23 cellular contexts compared by ENCODE assay signal in the genomic region with DNA sequence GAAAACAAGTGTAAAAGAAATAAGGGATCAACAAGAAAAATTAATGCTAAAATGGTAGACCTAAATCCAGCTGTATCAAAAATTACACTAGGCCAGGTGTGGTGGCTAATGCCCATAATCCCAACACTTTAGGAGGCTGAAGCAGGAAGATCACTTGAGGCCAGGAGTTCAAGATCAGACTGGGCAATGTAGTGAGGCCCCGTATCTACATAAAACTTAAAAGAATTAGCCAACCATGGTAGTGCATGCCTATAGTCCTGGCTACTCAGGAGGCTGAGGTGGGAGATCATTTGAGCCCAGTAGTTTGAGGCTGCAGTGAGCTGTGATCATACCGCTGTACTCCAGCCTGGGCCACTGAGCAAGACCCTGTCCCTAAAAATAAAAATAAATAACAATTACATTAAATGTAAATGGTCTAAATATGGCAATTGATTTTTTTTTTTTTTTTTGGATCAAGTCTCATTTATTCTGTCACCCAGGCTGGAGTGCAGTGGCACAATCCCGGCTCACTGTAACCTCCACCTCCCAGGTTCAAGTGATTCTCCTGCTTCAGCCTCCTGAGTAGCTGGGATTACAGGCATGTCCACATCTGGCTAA. TPM values are rescaled to one million over a fixed set of nuclear protein-coding genes. Genes with fewer than 3 reads are reported as not detected.
DNase-seq lines count a peak whose midpoint lies in the region; ATAC-seq and TF ChIP-seq lines count a peak whose summit lies in the region.
"Had no signal": no experiment of that assay in that cellular context is flagged by ENCODE, and none has a peak within 500 bp of the region (broad histone marks: within the 10 kb centered on the region; RNA-seq: fewer than 3 reads in every experiment).

No MANE protein-coding gene starts in this region.

- POLR2A ChIA-PET in HEK293 (lab: Yijun Ruan, JAX) (no interaction called here), WTC11 (lab: Charles Lee) (no interaction called here)

- H3K36me3 ChIP-seq in HEK293 (ENCODE audit: control insufficient read depth in 2 of 2, insufficient read depth in 1 of 2, low read length in 2 of 2): peaks cover 19 to 39% of the 10 kb centered on the region in 2 experiments
- H3K36me3 ChIP-seq in brain microvascular endothelial cell (replicated peaks): no peaks in the 10 kb centered on the region
- H3K36me3 ChIP-seq: BE2C had no signal

- peaks cover 1% of the 10 kb centered on the region; the same call in 1 of the 2 replicates for H3K4me1 ChIP-seq in HEK293 (ENCODE audit: control insufficient read depth, insufficient read depth, low read length)
- H3K4me1 ChIP-seq: BE2C had no signal

- peaks cover 28% of the 10 kb centered on the region for H3K9me3 Mint-ChIP-seq in WTC11
- peaks cover 15% of the 10 kb centered on the region for H3K9me3 Mint-ChIP-seq in neural crest cell

- CTCF ChIA-PET in HEK293 (lab: Yijun Ruan, JAX) (interaction anchor here (0.6 to 1.1 kb wide), 4 partner anchors 139 to 687 kb away, joined by 3 to 4 read pairs (median 4); no protein-coding TSS in a partner anchor), WTC11 (lab: Charles Lee) (no interaction called here)

- no peaks in the 10 kb centered on the region for H3K27me3 ChIP-seq in brain microvascular endothelial cell (replicated peaks)
- H3K27me3 ChIP-seq: BE2C, BLaER1 had no signal

- H3K4me1 Mint-ChIP-seq in WTC11: peaks cover 34% of the 10 kb centered on the region
- peaks cover 23% of the 10 kb centered on the region for H3K4me1 Mint-ChIP-seq in neural crest cell

- in situ Hi-C loops in brain microvascular endothelial cell (cut with HindIII; ENCODE audit: low pct_ligation_motif_present, low sequenced_read_pairs): no loop called here

- H3K27me3 Mint-ChIP-seq in WTC11 (ENCODE audit: low read depth) (no peaks in the 10 kb centered on the region), neural crest cell (ENCODE audit: low read depth) (peaks cover 5% of the 10 kb centered on the region)

- H3K27ac Mint-ChIP-seq in WTC11 (no peak overlapping the region), neural crest cell (ENCODE audit: unreplicated experiment) (no peak overlapping the region)
- H3K27ac Mint-ChIP-seq: CD14-positive monocyte; CD4-positive, alpha-beta memory T cell; CD4-positive, CD25-positive, alpha-beta regulatory T cell; CD8-positive, alpha-beta memory T cell had no signal

- H3K36me3 Mint-ChIP-seq in WTC11: peaks cover 46% of the 10 kb centered on the region
- peaks cover 33% of the 10 kb centered on the region for H3K36me3 Mint-ChIP-seq in neural crest cell (ENCODE audit: low read depth)

- H3K4me3 ChIP-seq in HEK293 (ENCODE audit: low read depth, low read length) (no peak overlapping the region), brain microvascular endothelial cell (ENCODE audit: low read depth, low read length) (no peak overlapping the region)
- H3K4me3 ChIP-seq: GM12878 had no signal

- DNase-seq in WTC11 (ENCODE audit: low spot score): no peak
- DNase-seq in neural crest cell (ENCODE audit: low read depth, low spot score): no peak
- no peak for DNase-seq in activated T-cell treated with anti-CD3 and anti-CD28 coated beads for 4 hours
- DNase-seq in brain microvascular endothelial cell: no peak
- DNase-seq: 8988T; ACHN; BE2C; C1 segment of cervical spinal cord; CD4-positive, alpha-beta memory T cell; CD4-positive, CD25-positive, alpha-beta regulatory T cell; CD8-positive, alpha-beta memory T cell; COR-L47; DMS 273 treated with DMSO at 0.1 percent for 48 hours; DMS153; DMS53; DMS79; DND-41; EL; GDM1 had no signal

- no peak for TF ChIP-seq CTCF in HEK293 (tag by site-specific recombination; IDR thresholded peaks at IDR 0.05)
- no peak for TF ChIP-seq CTCF in WTC11 (IDR thresholded peaks at IDR 0.05)
- TF ChIP-seq CTCF in neural crest cell (conservative IDR thresholded peaks at IDR 0.05): no peak
- TF ChIP-seq CTCF in brain microvascular endothelial cell (IDR thresholded peaks at IDR 0.05; ENCODE audit: low read depth, low read length, missing control alignments): no peak

- H3K9me3 ChIP-seq in HEK293 (ENCODE audit: control insufficient read depth, insufficient read depth, low read depth, low read length): no peaks in the 10 kb centered on the region
- H3K9me3 ChIP-seq: BE2C had no signal

- H3K4me3 Mint-ChIP-seq in WTC11 (no peak overlapping the region), neural crest cell (peak overlapping the region; percentile 57)
- H3K4me3 Mint-ChIP-seq: CD14-positive monocyte; CD4-positive, alpha-beta memory T cell; CD4-positive, CD25-positive, alpha-beta regulatory T cell; CD8-positive, alpha-beta memory T cell had no signal

- no peak overlapping the region for H3K27ac ChIP-seq in HEK293 (ENCODE audit: extremely low read depth, low read depth, low read length)
- H3K27ac ChIP-seq in brain microvascular endothelial cell: no peak overlapping the region
- H3K27ac ChIP-seq: BLaER1 had no signal

- no peak for ATAC-seq in WTC11
- ATAC-seq: GM12878 had no signal

TF ChIP-seq in HEK293, 187 proteins besides CTCF, POLR2A, EP300 and RAD21:
- TF ChIP-seq ZNF664 (tag by site-specific recombination; IDR thresholded peaks at IDR 0.05): no peak
- no peak for TF ChIP-seq ZNF223 (tag by site-specific recombination; IDR thresholded peaks at IDR 0.05)
- no peak for TF ChIP-seq ZNF19 (tag by site-specific recombination; IDR thresholded peaks at IDR 0.05; ENCODE audit: low read depth)
- peak; percentile 90 for TF ChIP-seq ZNF121 (tag by site-specific recombination; IDR thresholded peaks at IDR 0.05)
- no peak for TF ChIP-seq GLI2 (tag by site-specific recombination; IDR thresholded peaks at IDR 0.05; ENCODE audit: borderline replicate concordance, low read depth)
- no peak for TF ChIP-seq ZSCAN23 (tag by site-specific recombination; IDR thresholded peaks at IDR 0.05)

TF ChIP-seq in WTC11, 78 proteins besides CTCF, POLR2A, EP300 and RAD21:
- TF ChIP-seq ZNF121 (CRISPR knock-in tag; IDR thresholded peaks at IDR 0.05): peak; percentile 87
- TF ChIP-seq, protein P1, sequence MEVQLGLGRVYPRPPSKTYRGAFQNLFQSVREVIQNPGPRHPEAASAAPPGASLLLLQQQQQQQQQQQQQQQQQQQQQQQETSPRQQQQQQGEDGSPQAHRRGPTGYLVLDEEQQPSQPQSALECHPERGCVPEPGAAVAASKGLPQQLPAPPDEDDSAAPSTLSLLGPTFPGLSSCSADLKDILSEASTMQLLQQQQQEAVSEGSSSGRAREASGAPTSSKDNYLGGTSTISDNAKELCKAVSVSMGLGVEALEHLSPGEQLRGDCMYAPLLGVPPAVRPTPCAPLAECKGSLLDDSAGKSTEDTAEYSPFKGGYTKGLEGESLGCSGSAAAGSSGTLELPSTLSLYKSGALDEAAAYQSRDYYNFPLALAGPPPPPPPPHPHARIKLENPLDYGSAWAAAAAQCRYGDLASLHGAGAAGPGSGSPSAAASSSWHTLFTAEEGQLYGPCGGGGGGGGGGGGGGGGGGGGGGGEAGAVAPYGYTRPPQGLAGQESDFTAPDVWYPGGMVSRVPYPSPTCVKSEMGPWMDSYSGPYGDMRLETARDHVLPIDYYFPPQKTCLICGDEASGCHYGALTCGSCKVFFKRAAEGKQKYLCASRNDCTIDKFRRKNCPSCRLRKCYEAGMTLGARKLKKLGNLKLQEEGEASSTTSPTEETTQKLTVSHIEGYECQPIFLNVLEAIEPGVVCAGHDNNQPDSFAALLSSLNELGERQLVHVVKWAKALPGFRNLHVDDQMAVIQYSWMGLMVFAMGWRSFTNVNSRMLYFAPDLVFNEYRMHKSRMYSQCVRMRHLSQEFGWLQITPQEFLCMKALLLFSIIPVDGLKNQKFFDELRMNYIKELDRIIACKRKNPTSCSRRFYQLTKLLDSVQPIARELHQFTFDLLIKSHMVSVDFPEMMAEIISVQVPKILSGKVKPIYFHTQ (CRISPR knock-in tag; IDR thresholded peaks at IDR 0.05): no peak

RNA-seq across cellular contexts. Expression of gene FAM151B, which starts 4.2 kb away (rescaled TPM):
- total RNA-seq in WTC11 (2021) (0.48 to 0.94 TPM (median 0.62 TPM) in 3 replicates), neural crest cell (1.9 and 2.0 TPM in 2 replicates)

Comparison
In these comparisons a context has a peak if more than half of its experiments do, and no peak if none do; other contexts are left out.
1. Of the 8 proteins assayed by ChIP-seq in both HEK293 and WTC11: peak only in HEK293: none; only in WTC11: none; in both: ZNF121; in neither: 7.